Comparison of ENCODE assay signal across 18 cellular contexts in genomic region chr17:14192684-14193344, GRCh38. TPM values are rescaled to one million over a fixed set of nuclear protein-coding genes. Genes with fewer than 3 reads are reported as not detected.
DNase-seq lines count a peak whose midpoint lies in the region; ATAC-seq lines count a peak whose summit lies in the region.
"Not testable (repeated sequence)": the region's sequence is repeated elsewhere in the genome, so short reads cannot be mapped to it uniquely, and the experiment has no call there.
"Had no signal": no experiment of that assay in that cellular context is flagged by ENCODE, and none has a peak within 500 bp of the region (broad histone marks: within the 10 kb centered on the region; RNA-seq: fewer than 3 reads in every experiment).

No MANE protein-coding gene starts in this region.

- not testable (repeated sequence) for H3K36me3 Mint-ChIP-seq in CD4-positive, alpha-beta memory T cell; T-helper 17 cell (ENCODE audit: low read depth); activated T-cell treated with anti-CD3 and anti-CD28 coated beads, Interleukin-2, amount 50 U/mL, for 72 hours (ENCODE audit: insufficient read depth in 2 of 2)

- H3K4me1 Mint-ChIP-seq in CD4-positive, alpha-beta memory T cell = peaks cover 56 to 82% (median 70%) of the 10 kb centered on the region in 4 donors
- H3K4me1 Mint-ChIP-seq in T-helper 17 cell = peaks cover 53% of the 10 kb centered on the region
- peaks cover 73% of the 10 kb centered on the region for H3K4me1 Mint-ChIP-seq in activated T-cell treated with anti-CD3 and anti-CD28 coated beads, Interleukin-2, amount 50 U/mL, for 72 hours (ENCODE audit: low read depth)

- H3K9me3 ChIP-seq in CD4-positive, alpha-beta memory T cell (ENCODE audit: control insufficient read depth in 1 of 2, low read length in 2 of 2); T-helper 17 cell (ENCODE audit: control insufficient read depth, low read length, poor library complexity, severe bottlenecking): not testable (repeated sequence)

- H3K27ac Mint-ChIP-seq in CD4-positive, alpha-beta memory T cell = peak overlapping the region; percentile 85 to 94 (median 91)
- peak overlapping the region; percentile 97 for H3K27ac Mint-ChIP-seq in T-helper 17 cell
- H3K27ac Mint-ChIP-seq in activated T-cell treated with anti-CD3 and anti-CD28 coated beads, Interleukin-2, amount 50 U/mL, for 72 hours = peak overlapping the region; percentile 77

- CTCF ChIA-PET in CD4-positive, alpha-beta memory T cell (lab: Charles Lee; ENCODE audit: partially characterized antibody) = not testable (repeated sequence)

- not testable (repeated sequence) for H3K27me3 Mint-ChIP-seq in CD4-positive, alpha-beta memory T cell; T-helper 17 cell; activated T-cell treated with anti-CD3 and anti-CD28 coated beads, Interleukin-2, amount 50 U/mL, for 72 hours (ENCODE audit: low read depth)

- ATAC-seq in GM18907 (IDR thresholded peaks at IDR 0.05; ENCODE audit: unreplicated experiment) (peak; percentile 69), GM21786 (IDR thresholded peaks at IDR 0.05; ENCODE audit: unreplicated experiment) (peak; percentile 61), HG03196 (IDR thresholded peaks at IDR 0.05; ENCODE audit: unreplicated experiment) (peak; percentile 61), T-helper 17 cell (peak; percentile 35)
- ATAC-seq in activated T-cell treated with anti-CD3 and anti-CD28 coated beads, Interleukin-2, amount 50 U/mL, for 72 hours (replicated peaks in 1 of 2) = peak; percentile 28 to 45

- intact Hi-C loops in CD4-positive, alpha-beta memory T cell (cut with micrococcal nuclease) = not testable (repeated sequence)

- peak overlapping the region in 7 of 8 donors; percentile 68 to 85 (median 78) for H3K4me3 Mint-ChIP-seq in CD4-positive, alpha-beta memory T cell
- peak overlapping the region; percentile 77 for H3K4me3 Mint-ChIP-seq in T-helper 17 cell
- peak overlapping the region; percentile 36 to 78 for H3K4me3 Mint-ChIP-seq in activated T-cell treated with anti-CD3 and anti-CD28 coated beads, Interleukin-2, amount 50 U/mL, for 72 hours

- not testable (repeated sequence) for H3K36me3 ChIP-seq in CD4-positive, alpha-beta memory T cell (ENCODE audit: insufficient read depth, low read length)

- DNase-seq in CD4-positive, alpha-beta memory T cell = peak in 1 of 5 donors; percentile 40
- not testable (repeated sequence) for DNase-seq in T-helper 17 cell; activated T-cell treated with anti-CD3 and anti-CD28 coated beads, Interleukin-2, amount 50 U/mL, for 72 hours
- peak; percentile 4 for DNase-seq in central memory CD4-positive, alpha-beta T cell
- peak; percentile 33 to 34 for DNase-seq in stimulated activated CD4-positive, alpha-beta T cell treated with anti-CD3 and anti-CD28 coated beads, Interleukin-2, amount 100 ng/mL, for 24 hours

- peaks cover 74% of the 10 kb centered on the region for H3K4me1 ChIP-seq in CD4-positive, alpha-beta memory T cell (ENCODE audit: insufficient read depth, low read length)

- not testable (repeated sequence) for H3K9me3 Mint-ChIP-seq in CD4-positive, alpha-beta memory T cell; activated T-cell treated with anti-CD3 and anti-CD28 coated beads, Interleukin-2, amount 50 U/mL, for 72 hours

- POLR2A ChIA-PET in CD4-positive, alpha-beta memory T cell (lab: Charles Lee; ENCODE audit: partially characterized antibody) = not testable (repeated sequence)

- H3K27me3 ChIP-seq in CD4-positive, alpha-beta memory T cell (ENCODE audit: insufficient read depth, low read length) = not testable (repeated sequence)

- H3K27ac ChIP-seq in CD4-positive, alpha-beta memory T cell (ENCODE audit: low read depth, low read length) = peak overlapping the region; percentile 15

- H3K4me3 ChIP-seq in CD4-positive, alpha-beta memory T cell (ENCODE audit: low read length in 2 of 2) = peak overlapping the region in 1 of 2 donors; percentile 28

RNA-seq across cellular contexts. Expression of gene CDRT15, which starts 43.8 kb away (rescaled TPM):
- not detected for total RNA-seq in CD4-positive, alpha-beta memory T cell
- polyA plus RNA-seq in CD4-positive, alpha-beta memory T cell = not detected
- not detected for total RNA-seq in T-helper 17 cell
- not detected for total RNA-seq in activated T-cell treated with anti-CD3 and anti-CD28 coated beads, Interleukin-2, amount 50 U/mL, for 72 hours
- total RNA-seq: breast epithelium, heart right ventricle, IMR-90, left ventricle myocardium inferior, MCF 10A, smooth muscle cell, suprapubic skin, uterus had no signal
- polyA plus RNA-seq: adipose tissue, heart right ventricle, IMR-90, SK-N-SH, smooth muscle cell had no signal
